14 cellular contexts compared by ENCODE assay signal in genomic region chr2:205323929-205324328, GRCh38.
A peak's percentile ranks its signal among the peaks of the same experiment; 100 is the strongest.
DNase-seq lines count a peak whose midpoint lies in the region; ATAC-seq and TF ChIP-seq lines count a peak whose summit lies in the region.
"Had no signal": no experiment of that assay in that cellular context is flagged by ENCODE, and none has a peak within 500 bp of the region (broad histone marks: within the 10 kb centered on the region; RNA-seq: fewer than 3 reads in every experiment).

No MANE protein-coding gene starts in this region.

- 41% methylated on average over 2 of the region's 2 CpGs for WGBS in mammary epithelial cell (ENCODE audit: low coverage, missing lambda C conversion rate)

- no peak overlapping the region for H2AFZ ChIP-seq in mammary epithelial cell (ENCODE audit: low read depth, low read length)

- H4K20me1 ChIP-seq in mammary epithelial cell (ENCODE audit: insufficient read depth, low read length) = no peaks in the 10 kb centered on the region

- no peak overlapping the region for H3K4me2 ChIP-seq in mammary epithelial cell (ENCODE audit: insufficient read depth, low read depth, low read length)

- H3K27ac Mint-ChIP-seq in neural crest cell (ENCODE audit: unreplicated experiment) = no peak overlapping the region
- H3K27ac Mint-ChIP-seq: activated CD4-positive, alpha-beta T cell treated with anti-CD3 and anti-CD28 coated beads for 36 hours; activated naive CD8-positive, alpha-beta T cell treated with anti-CD3 and anti-CD28 coated beads for 36 hours had no signal

- H3K4me3 Mint-ChIP-seq in neural crest cell = no peak overlapping the region
- H3K4me3 Mint-ChIP-seq: activated CD4-positive, alpha-beta T cell treated with anti-CD3 and anti-CD28 coated beads for 36 hours; activated naive CD8-positive, alpha-beta T cell treated with anti-CD3 and anti-CD28 coated beads for 36 hours had no signal

- intact Hi-C loops in mammary epithelial cell (cut with micrococcal nuclease) = loop anchor here (1.0 to 5.0 kb wide), 4 partner anchors 158 to 602 kb away; no protein-coding TSS in a partner anchor

- H3K36me3 ChIP-seq in mammary epithelial cell (ENCODE audit: insufficient read depth, low read length) = no peaks in the 10 kb centered on the region
- H3K36me3 ChIP-seq in SJCRH30 = no peaks in the 10 kb centered on the region
- H3K36me3 ChIP-seq: upper lobe of left lung had no signal

- no peaks in the 10 kb centered on the region for H3K4me1 Mint-ChIP-seq in neural crest cell
- H3K4me1 Mint-ChIP-seq: activated CD4-positive, alpha-beta T cell treated with anti-CD3 and anti-CD28 coated beads for 36 hours; activated naive CD8-positive, alpha-beta T cell treated with anti-CD3 and anti-CD28 coated beads for 36 hours had no signal

- no peaks in the 10 kb centered on the region for H3K4me1 ChIP-seq in mammary epithelial cell (ENCODE audit: insufficient read depth, low read length)
- H3K4me1 ChIP-seq in SJCRH30 = no peaks in the 10 kb centered on the region; the same call in 1 of the 2 replicates
- H3K4me1 ChIP-seq: upper lobe of left lung had no signal

- no peaks in the 10 kb centered on the region for H3K27me3 Mint-ChIP-seq in neural crest cell (ENCODE audit: low read depth)
- H3K27me3 Mint-ChIP-seq: activated naive CD8-positive, alpha-beta T cell treated with anti-CD3 and anti-CD28 coated beads for 36 hours had no signal

- H3K27ac ChIP-seq in mammary epithelial cell (ENCODE audit: insufficient read depth, low read depth, low read length) = no peak overlapping the region
- H3K27ac ChIP-seq in SJCRH30 = no peak overlapping the region
- H3K27ac ChIP-seq: RWPE1, upper lobe of left lung had no signal

- in situ Hi-C loops in mammary epithelial cell (cut with MboI; ENCODE audit: low sequenced_read_pairs in 2 of 2) = loop anchor here (10.0 kb wide), 2 partner anchors 351 to 601 kb away; no protein-coding TSS in a partner anchor

- CTCF ChIA-PET in mammary epithelial cell (lab: Charles Lee; ENCODE audit: low non-redundant PET) = interaction anchor here (1.0 to 1.1 kb wide), 4 partner anchors 351 to 602 kb away, joined by 4 to 8 read pairs (median 6); no protein-coding TSS in a partner anchor

- DNase-seq in mammary epithelial cell (peak; percentile 4), neural crest cell (ENCODE audit: low read depth, low spot score) (no peak), SJCRH30 (no peak), NCI-H345 treated with DMSO at 0.1 percent for 48 hours (lab: John Stamatoyannopoulos, UW; ENCODE audit: unreplicated experiment) (no peak)
- no peak for DNase-seq in activated naive CD4-positive, alpha-beta T cell treated with Interleukin-2 at 50 U/mL for 16 hours
- DNase-seq: activated CD4-positive, alpha-beta T cell treated with anti-CD3 and anti-CD28 coated beads for 36 hours; activated naive CD8-positive, alpha-beta T cell treated with anti-CD3 and anti-CD28 coated beads for 36 hours; HCEC 1CT; stimulated activated CD4-positive, alpha-beta T cell treated with anti-CD3 and anti-CD28 coated beads, Interleukin-2, amount 100 ng/mL, for 48 hours; upper lobe of left lung had no signal

- peaks cover 6% of the 10 kb centered on the region for H3K9me3 Mint-ChIP-seq in neural crest cell
- H3K9me3 Mint-ChIP-seq: activated naive CD8-positive, alpha-beta T cell treated with anti-CD3 and anti-CD28 coated beads for 36 hours had no signal

- H3K9me3 ChIP-seq in mammary epithelial cell (replicated peaks; ENCODE audit: insufficient read depth, low read length) = no peaks in the 10 kb centered on the region
- no peaks in the 10 kb centered on the region for H3K9me3 ChIP-seq in SJCRH30 (replicated peaks)
- H3K9me3 ChIP-seq: upper lobe of left lung had no signal

- no peak overlapping the region for H3K9ac ChIP-seq in mammary epithelial cell (ENCODE audit: insufficient read depth, low read length)

- ATAC-seq in HG03159 (IDR thresholded peaks at IDR 0.05; ENCODE audit: unreplicated experiment) = peak; percentile 51
- no peak for ATAC-seq in GM18861 (IDR thresholded peaks at IDR 0.05; ENCODE audit: unreplicated experiment)
- ATAC-seq: activated CD4-positive, alpha-beta T cell treated with anti-CD3 and anti-CD28 coated beads for 36 hours had no signal

- dilution Hi-C loops in mammary epithelial cell (cut with HindIII; ENCODE audit: low sequenced_read_pairs) = no loop called here

- no peaks in the 10 kb centered on the region for H3K79me2 ChIP-seq in mammary epithelial cell (ENCODE audit: insufficient read depth, low read length)

- H3K27me3 ChIP-seq in mammary epithelial cell (ENCODE audit: insufficient read depth, low read length) = no peaks in the 10 kb centered on the region
- no peaks in the 10 kb centered on the region for H3K27me3 ChIP-seq in SJCRH30
- H3K27me3 ChIP-seq: upper lobe of left lung had no signal

- peak; percentile 43; the same call in 2 of the 3 replicates for TF ChIP-seq CTCF in GM12872 (IDR thresholded peaks at IDR 0.05; ENCODE audit: insufficient read depth, low read depth, low read length)
- TF ChIP-seq CTCF in mammary epithelial cell (conservative IDR thresholded peaks at IDR 0.05 in 1 of 2, IDR thresholded peaks at IDR 0.05 in 1 of 2; ENCODE audit: extremely low read depth in 1 of 2, insufficient read depth in 1 of 2, low read depth in 1 of 2, low read length in 2 of 2) = peak; percentile 78 to 87
- TF ChIP-seq CTCF in neural crest cell (conservative IDR thresholded peaks at IDR 0.05) = peak; percentile 60

- peaks cover 9% of the 10 kb centered on the region for H3K36me3 Mint-ChIP-seq in neural crest cell (ENCODE audit: low read depth)
- H3K36me3 Mint-ChIP-seq: activated naive CD8-positive, alpha-beta T cell treated with anti-CD3 and anti-CD28 coated beads for 36 hours had no signal

- BruUV-seq in mammary epithelial cell (replicated peaks; lab: Mats Ljungman, UMichigan) = no TSS peak

- no peak overlapping the region for H3K4me3 ChIP-seq in mammary epithelial cell (replicated peaks in 1 of 3; ENCODE audit: insufficient read depth in 1 of 3, low read depth in 2 of 3, low read length in 3 of 3)
- H3K4me3 ChIP-seq in SJCRH30 = no peak overlapping the region
- H3K4me3 ChIP-seq: upper lobe of left lung had no signal
